Comparison of ENCODE assay signal across 9 cellular contexts in the genomic region with DNA sequence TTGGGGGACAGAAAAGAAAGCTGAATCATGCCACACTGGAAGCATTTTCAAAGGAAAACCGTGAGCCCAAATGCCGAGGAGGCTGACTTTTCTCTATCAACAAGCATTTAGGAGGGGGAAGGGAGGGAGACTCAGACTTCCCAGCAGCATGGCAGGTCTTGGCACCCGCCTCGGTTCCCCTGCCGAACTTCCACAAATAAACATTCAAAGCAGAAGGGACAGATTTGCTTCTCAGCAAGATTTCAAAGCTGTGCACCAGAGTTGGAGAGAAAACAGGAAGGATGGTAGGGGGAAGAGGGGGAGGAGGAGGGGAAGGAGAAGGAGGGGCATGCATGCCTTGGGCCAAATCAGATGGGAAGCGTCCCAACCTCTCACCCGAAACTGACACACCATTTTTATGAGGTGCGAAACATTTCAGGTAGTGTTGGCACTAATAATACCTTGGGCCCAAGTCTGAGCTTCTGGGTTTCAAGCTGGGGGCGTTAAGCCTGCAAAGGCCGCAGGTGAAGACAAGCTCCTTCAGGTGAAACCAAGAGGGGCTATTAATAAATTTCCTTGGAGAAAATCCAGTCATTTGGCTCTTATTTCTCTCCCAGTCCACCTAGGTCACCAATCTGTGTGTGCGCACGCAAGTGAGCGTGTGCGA. TPM values are rescaled to one million over a fixed set of nuclear protein-coding genes. Genes with fewer than 3 reads are reported as not detected.
DNase-seq lines count a peak whose midpoint lies in the region; ATAC-seq and TF ChIP-seq lines count a peak whose summit lies in the region.
"Had no signal": no experiment of that assay in that cellular context is flagged by ENCODE, and none has a peak within 500 bp of the region (broad histone marks: within the 10 kb centered on the region; RNA-seq: fewer than 3 reads in every experiment).

No MANE protein-coding gene starts in this region.

- H3K4me1 Mint-ChIP-seq in endodermal cell, result peaks cover 71% of the 10 kb centered on the region

- H3K27ac ChIP-seq in endodermal cell (ENCODE audit: low read depth, low read length) (peak overlapping the region; percentile 81), upper lobe of left lung (peak overlapping the region; percentile 71 to 81 (median 75))

- no peak overlapping the region for H3K4me3 ChIP-seq in endodermal cell (ENCODE audit: low read length)
- no peak overlapping the region for H3K4me3 ChIP-seq in upper lobe of left lung

- H3K9me3 Mint-ChIP-seq in endodermal cell, result no peaks in the 10 kb centered on the region

- H3K27me3 ChIP-seq in endodermal cell (ENCODE audit: control insufficient read depth, insufficient read depth, low read length, poor library complexity, severe bottlenecking) (no peaks in the 10 kb centered on the region), upper lobe of left lung (no peaks in the 10 kb centered on the region)

- no peak overlapping the region for H3K4me3 Mint-ChIP-seq in endodermal cell

- peak in 2 of 4 donors; percentile 3 to 31 for TF ChIP-seq EP300 in upper lobe of left lung (IDR thresholded peaks at IDR 0.05)

- H3K4me1 ChIP-seq in endodermal cell (ENCODE audit: control insufficient read depth, insufficient read depth, low read length), result peaks cover 13% of the 10 kb centered on the region
- peaks cover 33 to 48% (median 42%) of the 10 kb centered on the region in 4 donors for H3K4me1 ChIP-seq in upper lobe of left lung

- peak overlapping the region; percentile 89 for H3K27ac Mint-ChIP-seq in endodermal cell

- DNase-seq in OCI-M1 (lab: John Stamatoyannopoulos, UW) (peak; percentile 27), endodermal cell (peak; percentile 74), mucosa of gallbladder (ENCODE audit: low spot score) (peak; percentile 51), upper lobe of left lung (peak in 1 of 2 donors; percentile 55), NCI-H2107 treated with DMSO at 0.1 percent for 48 hours (lab: John Stamatoyannopoulos, UW; ENCODE audit: unreplicated experiment) (no peak), NCI-H526 (lab: John Stamatoyannopoulos, UW) (no peak), COR-L47 (lab: John Stamatoyannopoulos, UW) (no peak)
- DNase-seq: NCI-H510A had no signal

- no peaks in the 10 kb centered on the region for H3K9me3 ChIP-seq in endodermal cell (ENCODE audit: control insufficient read depth, low read length)
- H3K9me3 ChIP-seq in upper lobe of left lung, result no peaks in the 10 kb centered on the region

- H3K36me3 ChIP-seq in endodermal cell (ENCODE audit: control insufficient read depth, insufficient read depth, low read length) (no peaks in the 10 kb centered on the region), upper lobe of left lung (no peaks in the 10 kb centered on the region)

- H3K9ac ChIP-seq in endodermal cell (ENCODE audit: extremely low read depth, low read length, poor library complexity, severe bottlenecking), result no peak overlapping the region

- no peak for TF ChIP-seq POLR2A in upper lobe of left lung (IDR thresholded peaks at IDR 0.05)

- ATAC-seq in upper lobe of left lung (ENCODE audit: low FRiP score in 2 of 2) (peak; percentile 39 to 53), GM19023 (IDR thresholded peaks at IDR 0.05; ENCODE audit: unreplicated experiment) (no peak)

- no peaks in the 10 kb centered on the region for H3K27me3 Mint-ChIP-seq in endodermal cell (ENCODE audit: insufficient read depth)

- WGBS in endodermal cell (ENCODE audit: insufficient coverage in 1 of 2, insufficient read length in 1 of 2), 2 experiments, result 69 to 75% methylated on average over 10 to 14 of the region's 14 CpGs
- WGBS in upper lobe of left lung, 2 donors, result 37 to 50% methylated on average over 14 of the region's 14 CpGs

- H3K36me3 Mint-ChIP-seq in endodermal cell (ENCODE audit: low read depth), result no peaks in the 10 kb centered on the region

- TF ChIP-seq CTCF in endodermal cell (conservative IDR thresholded peaks at IDR 0.05) (no peak), upper lobe of left lung (IDR thresholded peaks at IDR 0.05) (no peak)

RNA-seq across cellular contexts. Expression of gene ABCA4, which starts 26.4 kb away (rescaled TPM):
- total RNA-seq in endodermal cell (1 to 10 TPM; 1.6 to 1.7 TPM), mucosa of gallbladder (0.26 TPM), upper lobe of left lung (1 to 10 TPM in 1 of 6 donors, under 1 TPM in 5; under 0.01 to 1.3 (median 0.53) TPM)
- polyA plus RNA-seq in endodermal cell (2013, experiment 1 of 2), result 0.61 TPM
- polyA plus RNA-seq in endodermal cell (2013, experiment 2 of 2), result 0.54 TPM

Comparison
In these comparisons a context has a peak if more than half of its experiments do, and no peak if none do; other contexts are left out.
1. DNase-seq: peak in OCI-M1 (single experiment), endodermal cell (single experiment) and mucosa of gallbladder (single experiment); none in NCI-H2107 treated with DMSO at 0.1 percent for 48 hours (single experiment), NCI-H526 (0 of 2) and COR-L47 (single experiment).